In the genomic region with DNA sequence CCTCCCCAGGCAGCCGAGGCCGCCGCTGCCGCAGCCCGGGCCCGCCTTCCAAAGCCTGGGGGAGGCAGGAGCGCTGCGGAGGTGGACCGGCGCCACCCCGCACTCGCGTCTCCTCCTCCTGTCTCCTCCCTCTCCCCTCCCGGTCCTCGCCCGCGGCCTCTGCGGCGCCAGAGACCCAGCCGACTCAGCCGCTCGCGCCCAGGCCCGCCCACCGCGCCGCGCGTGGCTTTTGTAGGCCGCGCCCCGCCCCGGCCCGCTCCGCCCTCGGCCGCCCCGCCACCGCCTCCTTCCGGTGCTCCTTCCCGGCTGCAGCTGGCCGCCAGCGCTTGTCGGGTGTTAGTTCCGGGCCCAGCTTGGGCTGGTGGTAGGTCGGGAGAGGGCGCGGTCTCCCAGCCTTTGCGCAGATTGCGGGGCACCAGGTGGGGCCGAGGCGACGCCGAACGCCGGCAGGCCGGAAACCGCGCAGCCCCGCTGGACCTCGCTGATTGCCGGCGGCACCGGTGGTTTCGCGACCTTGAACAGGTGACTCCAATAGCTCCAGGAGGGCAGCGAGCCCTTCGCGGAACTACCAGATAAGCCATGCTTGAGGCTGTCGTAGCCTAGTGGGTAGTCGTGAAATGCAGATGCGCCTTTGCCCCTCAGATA, we compare ENCODE assay signal across 1 cellular context.
TF ChIP-seq lines count a peak whose summit lies in the region.

Gene CAPRIN2 (minus strand): TSS at position 202 of the 645 bp plus-strand sequence. CDS start 1,431 bp downstream, outside the sequence.

TF ChIP-seq in HEK293, 187 proteins besides CTCF, POLR2A, EP300 and RAD21 (continued from another document and continues in another):
- peak; percentile 38; the same call in 1 of the 2 replicates for TF ChIP-seq KLF17 (tag by site-specific recombination; IDR thresholded peaks at IDR 0.05)
- TF ChIP-seq ZEB2 (tag by site-specific recombination; IDR thresholded peaks at IDR 0.05), result peak; percentile 96
- 0 out of 2 replicates have a peak, but pooled peaks have one; percentile 25 for TF ChIP-seq ZSCAN4 (tag by site-specific recombination; IDR thresholded peaks at IDR 0.05)
- peak; percentile 38; the same call in 1 of the 2 replicates for TF ChIP-seq ZBTB6 (tag by site-specific recombination; IDR thresholded peaks at IDR 0.05)
- TF ChIP-seq, protein P1, sequence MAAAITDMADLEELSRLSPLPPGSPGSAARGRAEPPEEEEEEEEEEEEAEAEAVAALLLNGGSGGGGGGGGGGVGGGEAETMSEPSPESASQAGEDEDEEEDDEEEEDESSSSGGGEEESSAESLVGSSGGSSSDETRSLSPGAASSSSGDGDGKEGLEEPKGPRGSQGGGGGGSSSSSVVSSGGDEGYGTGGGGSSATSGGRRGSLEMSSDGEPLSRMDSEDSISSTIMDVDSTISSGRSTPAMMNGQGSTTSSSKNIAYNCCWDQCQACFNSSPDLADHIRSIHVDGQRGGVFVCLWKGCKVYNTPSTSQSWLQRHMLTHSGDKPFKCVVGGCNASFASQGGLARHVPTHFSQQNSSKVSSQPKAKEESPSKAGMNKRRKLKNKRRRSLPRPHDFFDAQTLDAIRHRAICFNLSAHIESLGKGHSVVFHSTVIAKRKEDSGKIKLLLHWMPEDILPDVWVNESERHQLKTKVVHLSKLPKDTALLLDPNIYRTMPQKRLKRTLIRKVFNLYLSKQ (tag by site-specific recombination; IDR thresholded peaks at IDR 0.05; ENCODE audit: borderline replicate concordance), result no peak
- TF ChIP-seq ZNF660 (tag by site-specific recombination; IDR thresholded peaks at IDR 0.05), result peak; percentile 85
- peak; percentile 31; the same call in 1 of the 2 replicates for TF ChIP-seq HOXD13 (CRISPR knock-in tag; IDR thresholded peaks at IDR 0.05; ENCODE audit: borderline replicate concordance)
- peak; percentile 56; the same call in 1 of the 2 replicates for TF ChIP-seq ZNF610 (tag by site-specific recombination; IDR thresholded peaks at IDR 0.05; ENCODE audit: borderline replicate concordance)
- TF ChIP-seq, protein P2, sequence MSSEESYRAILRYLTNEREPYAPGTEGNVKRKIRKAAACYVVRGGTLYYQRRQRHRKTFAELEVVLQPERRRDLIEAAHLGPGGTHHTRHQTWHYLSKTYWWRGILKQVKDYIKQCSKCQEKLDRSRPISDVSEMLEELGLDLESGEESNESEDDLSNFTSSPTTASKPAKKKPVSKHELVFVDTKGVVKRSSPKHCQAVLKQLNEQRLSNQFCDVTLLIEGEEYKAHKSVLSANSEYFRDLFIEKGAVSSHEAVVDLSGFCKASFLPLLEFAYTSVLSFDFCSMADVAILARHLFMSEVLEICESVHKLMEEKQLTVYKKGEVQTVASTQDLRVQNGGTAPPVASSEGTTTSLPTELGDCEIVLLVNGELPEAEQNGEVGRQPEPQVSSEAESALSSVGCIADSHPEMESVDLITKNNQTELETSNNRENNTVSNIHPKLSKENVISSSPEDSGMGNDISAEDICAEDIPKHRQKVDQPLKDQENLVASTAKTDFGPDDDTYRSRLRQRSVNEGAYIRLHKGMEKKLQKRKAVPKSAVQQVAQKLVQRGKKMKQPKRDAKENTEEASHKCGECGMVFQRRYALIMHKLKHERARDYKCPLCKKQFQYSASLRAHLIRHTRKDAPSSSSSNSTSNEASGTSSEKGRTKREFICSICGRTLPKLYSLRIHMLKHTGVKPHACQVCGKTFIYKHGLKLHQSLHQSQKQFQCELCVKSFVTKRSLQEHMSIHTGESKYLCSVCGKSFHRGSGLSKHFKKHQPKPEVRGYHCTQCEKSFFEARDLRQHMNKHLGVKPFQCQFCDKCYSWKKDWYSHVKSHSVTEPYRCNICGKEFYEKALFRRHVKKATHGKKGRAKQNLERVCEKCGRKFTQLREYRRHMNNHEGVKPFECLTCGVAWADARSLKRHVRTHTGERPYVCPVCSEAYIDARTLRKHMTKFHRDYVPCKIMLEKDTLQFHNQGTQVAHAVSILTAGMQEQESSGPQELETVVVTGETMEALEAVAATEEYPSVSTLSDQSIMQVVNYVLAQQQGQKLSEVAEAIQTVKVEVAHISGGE (tag by site-specific recombination; conservative IDR thresholded peaks at IDR 0.05; ENCODE audit: low read depth), result peak; percentile 83
- TF ChIP-seq ZFP3 (tag by site-specific recombination; IDR thresholded peaks at IDR 0.05; ENCODE audit: low read depth), result no peak
- peak; percentile 89 for TF ChIP-seq ZFP69B (tag by site-specific recombination; IDR thresholded peaks at IDR 0.05)
- TF ChIP-seq, protein P3, sequence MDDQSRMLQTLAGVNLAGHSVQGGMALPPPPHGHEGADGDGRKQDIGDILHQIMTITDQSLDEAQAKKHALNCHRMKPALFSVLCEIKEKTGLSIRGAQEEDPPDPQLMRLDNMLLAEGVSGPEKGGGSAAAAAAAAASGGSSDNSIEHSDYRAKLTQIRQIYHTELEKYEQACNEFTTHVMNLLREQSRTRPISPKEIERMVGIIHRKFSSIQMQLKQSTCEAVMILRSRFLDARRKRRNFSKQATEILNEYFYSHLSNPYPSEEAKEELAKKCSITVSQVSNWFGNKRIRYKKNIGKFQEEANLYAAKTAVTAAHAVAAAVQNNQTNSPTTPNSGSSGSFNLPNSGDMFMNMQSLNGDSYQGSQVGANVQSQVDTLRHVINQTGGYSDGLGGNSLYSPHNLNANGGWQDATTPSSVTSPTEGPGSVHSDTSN (CRISPR knock-in tag; IDR thresholded peaks at IDR 0.05), result peak; percentile 39
- peak; percentile 66; the same call in 1 of the 2 replicates for TF ChIP-seq ZBTB10 (tag by site-specific recombination; IDR thresholded peaks at IDR 0.05)
- 0 out of 2 replicates have a peak, but pooled peaks have one; percentile 30 for TF ChIP-seq BCL11B (tag by site-specific recombination; IDR thresholded peaks at IDR 0.05; ENCODE audit: low read depth)
- TF ChIP-seq ZSCAN30 (tag by site-specific recombination; IDR thresholded peaks at IDR 0.05), result peak; percentile 50
- TF ChIP-seq REPIN1 (tag by site-specific recombination; IDR thresholded peaks at IDR 0.05; ENCODE audit: low read depth), result no peak
- TF ChIP-seq TCF7L2 (IDR thresholded peaks at IDR 0.05; ENCODE audit: borderline replicate concordance, low read depth, low read length), result no peak
- TF ChIP-seq KLF9 (tag by site-specific recombination; IDR thresholded peaks at IDR 0.05; ENCODE audit: low read depth), result peak; percentile 68
- peak; percentile 89 for TF ChIP-seq ZNF335 (tag by site-specific recombination; conservative IDR thresholded peaks at IDR 0.05)
- TF ChIP-seq ZIC2 (tag by site-specific recombination; IDR thresholded peaks at IDR 0.05), result peak; percentile 36; the same call in 1 of the 2 replicates
- peak; percentile 76 for TF ChIP-seq ZNF580 (tag by site-specific recombination; IDR thresholded peaks at IDR 0.05)
- TF ChIP-seq ZBTB17 (tag by site-specific recombination; IDR thresholded peaks at IDR 0.05), result peak; percentile 80
- no peak for TF ChIP-seq ZNF548 (tag by site-specific recombination; IDR thresholded peaks at IDR 0.05)
- TF ChIP-seq ZNF561 (tag by site-specific recombination; IDR thresholded peaks at IDR 0.05; ENCODE audit: borderline replicate concordance), result peak; percentile 86
- TF ChIP-seq ZNF514 (tag by site-specific recombination; IDR thresholded peaks at IDR 0.05), result no peak
- peak; percentile 53; the same call in 1 of the 2 replicates for TF ChIP-seq ZNF76 (tag by site-specific recombination; IDR thresholded peaks at IDR 0.05; ENCODE audit: borderline replicate concordance, low read depth)
- peak; percentile 39; the same call in 1 of the 2 replicates for TF ChIP-seq GLI4 (tag by site-specific recombination; IDR thresholded peaks at IDR 0.05)
- peak; percentile 89 for TF ChIP-seq ZFHX2 (tag by site-specific recombination; conservative IDR thresholded peaks at IDR 0.05)
- no peak for TF ChIP-seq ZNF560 (tag by site-specific recombination; IDR thresholded peaks at IDR 0.05; ENCODE audit: borderline replicate concordance)
- no peak for TF ChIP-seq MZF1 (tag by site-specific recombination; IDR thresholded peaks at IDR 0.05; ENCODE audit: borderline replicate concordance)
- no peak for TF ChIP-seq ZNF830 (tag by site-specific recombination; IDR thresholded peaks at IDR 0.05; ENCODE audit: low read depth)
- peak; percentile 84; the same call in 1 of the 2 replicates for TF ChIP-seq ZBTB1 (tag by site-specific recombination; IDR thresholded peaks at IDR 0.05)
- no peak for TF ChIP-seq ZNF121 (tag by site-specific recombination; IDR thresholded peaks at IDR 0.05)
- TF ChIP-seq, protein P4, sequence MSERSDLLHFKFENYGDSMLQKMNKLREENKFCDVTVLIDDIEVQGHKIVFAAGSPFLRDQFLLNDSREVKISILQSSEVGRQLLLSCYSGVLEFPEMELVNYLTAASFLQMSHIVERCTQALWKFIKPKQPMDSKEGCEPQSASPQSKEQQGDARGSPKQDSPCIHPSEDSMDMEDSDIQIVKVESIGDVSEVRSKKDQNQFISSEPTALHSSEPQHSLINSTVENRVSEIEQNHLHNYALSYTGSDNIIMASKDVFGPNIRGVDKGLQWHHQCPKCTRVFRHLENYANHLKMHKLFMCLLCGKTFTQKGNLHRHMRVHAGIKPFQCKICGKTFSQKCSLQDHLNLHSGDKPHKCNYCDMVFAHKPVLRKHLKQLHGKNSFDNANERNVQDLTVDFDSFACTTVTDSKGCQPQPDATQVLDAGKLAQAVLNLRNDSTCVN (tag by site-specific recombination; optimal IDR thresholded peaks at IDR 0.05), result peak; percentile 68
- peak; percentile 87 for TF ChIP-seq ZFP37 (tag by site-specific recombination; IDR thresholded peaks at IDR 0.05)
- TF ChIP-seq ZNF280C (tag by site-specific recombination; IDR thresholded peaks at IDR 0.05), result no peak
- peak; percentile 76 for TF ChIP-seq KLF10 (tag by site-specific recombination; IDR thresholded peaks at IDR 0.05)
- TF ChIP-seq, protein P5, sequence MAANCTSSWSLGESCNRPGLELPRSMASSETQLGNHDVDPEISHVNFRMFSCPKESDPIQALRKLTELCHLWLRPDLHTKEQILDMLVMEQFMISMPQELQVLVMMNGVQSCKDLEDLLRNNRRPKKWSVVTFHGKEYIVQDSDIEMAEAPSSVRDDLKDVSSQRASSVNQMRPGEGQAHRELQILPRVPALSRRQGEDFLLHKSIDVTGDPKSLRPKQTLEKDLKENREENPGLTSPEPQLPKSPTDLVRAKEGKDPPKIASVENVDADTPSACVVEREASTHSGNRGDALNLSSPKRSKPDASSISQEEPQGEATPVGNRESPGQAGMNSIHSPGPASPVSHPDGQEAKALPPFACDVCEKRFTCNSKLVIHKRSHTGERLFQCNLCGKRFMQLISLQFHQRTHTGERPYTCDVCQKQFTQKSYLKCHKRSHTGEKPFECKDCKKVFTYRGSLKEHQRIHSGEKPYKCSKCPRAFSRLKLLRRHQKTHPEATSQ (tag by site-specific recombination; IDR thresholded peaks at IDR 0.05), result peak; percentile 62; the same call in 1 of the 2 replicates
